ENCODE assay signal across 13 cellular contexts in genomic region chr2:212915121-212915782, GRCh38.
DNase-seq lines count a peak whose midpoint lies in the region; ATAC-seq and TF ChIP-seq lines count a peak whose summit lies in the region.
"Had no signal": no experiment of that assay in that cellular context is flagged by ENCODE, and none has a peak within 500 bp of the region (broad histone marks: within the 10 kb centered on the region; RNA-seq: fewer than 3 reads in every experiment).

No MANE protein-coding gene starts in this region.

- TF ChIP-seq CTCF in PC-3 (conservative IDR thresholded peaks at IDR 0.05; ENCODE audit: low read depth, low read length), result no peak
- no peak for TF ChIP-seq CTCF in neural progenitor cell (IDR thresholded peaks at IDR 0.05)

- no peaks in the 10 kb centered on the region for H3K36me3 ChIP-seq in PC-3 (ENCODE audit: low read depth, low read length)
- no peaks in the 10 kb centered on the region for H3K36me3 ChIP-seq in neural progenitor cell
- H3K36me3 ChIP-seq: transverse colon had no signal

- no peak overlapping the region for H3K4me3 Mint-ChIP-seq in activated T-cell treated with anti-CD3 and anti-CD28 coated beads, Interleukin-2, amount 50 U/mL, for 24 hours
- no peak overlapping the region for H3K4me3 Mint-ChIP-seq in stimulated activated memory B cell treated with anti-CD40 and anti-IgM and Interleukin-4, amounts not matched to agents 10 μg/mL and 1 μg/mL and 100 μg/mL, for 72 hours
- H3K4me3 Mint-ChIP-seq in neural progenitor cell, result no peak overlapping the region

- no peaks in the 10 kb centered on the region for H3K27me3 Mint-ChIP-seq in activated T-cell treated with anti-CD3 and anti-CD28 coated beads, Interleukin-2, amount 50 U/mL, for 24 hours
- H3K27me3 Mint-ChIP-seq in stimulated activated memory B cell treated with anti-CD40 and anti-IgM and Interleukin-4, amounts not matched to agents 10 μg/mL and 1 μg/mL and 100 μg/mL, for 72 hours, result no peaks in the 10 kb centered on the region
- H3K27me3 Mint-ChIP-seq in neural progenitor cell (ENCODE audit: insufficient read depth, low read depth), result no peaks in the 10 kb centered on the region

- H3K4me1 Mint-ChIP-seq in activated T-cell treated with anti-CD3 and anti-CD28 coated beads, Interleukin-2, amount 50 U/mL, for 24 hours (ENCODE audit: low read depth), result peaks cover 30% of the 10 kb centered on the region
- H3K4me1 Mint-ChIP-seq in stimulated activated memory B cell treated with anti-CD40 and anti-IgM and Interleukin-4, amounts not matched to agents 10 μg/mL and 1 μg/mL and 100 μg/mL, for 72 hours, result peaks cover 14% of the 10 kb centered on the region
- peaks cover 11% of the 10 kb centered on the region for H3K4me1 Mint-ChIP-seq in neural progenitor cell

- H3K9me3 ChIP-seq in PC-3 (ENCODE audit: low read length), result no peaks in the 10 kb centered on the region
- no peaks in the 10 kb centered on the region for H3K9me3 ChIP-seq in neural progenitor cell (ENCODE audit: low read depth)
- H3K9me3 ChIP-seq: transverse colon had no signal

- no peaks in the 10 kb centered on the region for H3K9me2 ChIP-seq in PC-3 (replicated peaks; ENCODE audit: low read length)

- H2AFZ ChIP-seq in PC-3 (ENCODE audit: low read length) (peak overlapping the region; percentile 68), neural progenitor cell (replicated peaks) (no peak overlapping the region)

- POLR2A ChIA-PET in PC-3 (lab: Charles Lee; ENCODE audit: unreplicated experiment), result no interaction called here

- H4K20me1 ChIP-seq in PC-3 (ENCODE audit: low read length) (no peaks in the 10 kb centered on the region), neural progenitor cell (ENCODE audit: low read depth) (no peaks in the 10 kb centered on the region)

- intact Hi-C loops in PC-3 (cut with micrococcal nuclease), result no loop called here
- intact Hi-C loops in Right ventricle myocardium inferior (cut with DNase I), result no loop called here

- no peaks in the 10 kb centered on the region for H3K27me3 ChIP-seq in PC-3 (ENCODE audit: low read length)
- H3K27me3 ChIP-seq in neural progenitor cell, result no peaks in the 10 kb centered on the region
- H3K27me3 ChIP-seq: transverse colon had no signal

- peaks cover 73% of the 10 kb centered on the region for H3K4me1 ChIP-seq in PC-3 (ENCODE audit: insufficient read depth, low read length)
- H3K4me1 ChIP-seq in neural progenitor cell, result peaks cover 45% of the 10 kb centered on the region

- H3K79me2 ChIP-seq in PC-3 (ENCODE audit: low read length) (no peaks in the 10 kb centered on the region), neural progenitor cell (ENCODE audit: low read depth) (no peaks in the 10 kb centered on the region)

- H3K4me2 ChIP-seq in PC-3 (ENCODE audit: low read length) (peak overlapping the region; percentile 80), neural progenitor cell (no peak overlapping the region)

- no peaks in the 10 kb centered on the region for H3K36me3 Mint-ChIP-seq in activated T-cell treated with anti-CD3 and anti-CD28 coated beads, Interleukin-2, amount 50 U/mL, for 24 hours (ENCODE audit: low read depth)
- H3K36me3 Mint-ChIP-seq in stimulated activated memory B cell treated with anti-CD40 and anti-IgM and Interleukin-4, amounts not matched to agents 10 μg/mL and 1 μg/mL and 100 μg/mL, for 72 hours, result no peaks in the 10 kb centered on the region
- no peaks in the 10 kb centered on the region for H3K36me3 Mint-ChIP-seq in neural progenitor cell

- H3K27ac ChIP-seq in PC-3 (ENCODE audit: low read length) (peak overlapping the region; percentile 94), neural progenitor cell (no peak overlapping the region)
- H3K27ac ChIP-seq: transverse colon had no signal

- ATAC-seq in HG02840 (IDR thresholded peaks at IDR 0.05; ENCODE audit: low FRiP score, unreplicated experiment) (peak; percentile 77), PC-3 (peak; percentile 7; the same call in 1 of the 2 replicates), Right ventricle myocardium inferior (no peak), GM19324 (IDR thresholded peaks at IDR 0.05; ENCODE audit: low FRiP score, unreplicated experiment) (no peak)
- ATAC-seq in stimulated activated memory B cell treated with anti-CD40 and anti-IgM and Interleukin-4, amounts not matched to agents 10 μg/mL and 1 μg/mL and 100 μg/mL, for 72 hours, result peak; percentile 75

- no peaks in the 10 kb centered on the region for H3K9me3 Mint-ChIP-seq in activated T-cell treated with anti-CD3 and anti-CD28 coated beads, Interleukin-2, amount 50 U/mL, for 24 hours
- H3K9me3 Mint-ChIP-seq in stimulated activated memory B cell treated with anti-CD40 and anti-IgM and Interleukin-4, amounts not matched to agents 10 μg/mL and 1 μg/mL and 100 μg/mL, for 72 hours, result no peaks in the 10 kb centered on the region
- H3K9me3 Mint-ChIP-seq in neural progenitor cell, result no peaks in the 10 kb centered on the region

- H3K27ac Mint-ChIP-seq in activated T-cell treated with anti-CD3 and anti-CD28 coated beads, Interleukin-2, amount 50 U/mL, for 24 hours, result peak overlapping the region; percentile 91
- H3K27ac Mint-ChIP-seq in stimulated activated memory B cell treated with anti-CD40 and anti-IgM and Interleukin-4, amounts not matched to agents 10 μg/mL and 1 μg/mL and 100 μg/mL, for 72 hours, result peak overlapping the region; percentile 45
- H3K27ac Mint-ChIP-seq in neural progenitor cell, result no peak overlapping the region

- H3F3A ChIP-seq in PC-3 (ENCODE audit: low read length, unreplicated experiment) (peaks cover 23% of the 10 kb centered on the region), neural progenitor cell (ENCODE audit: low read depth) (no peaks in the 10 kb centered on the region)

- H3K9ac ChIP-seq in PC-3 (ENCODE audit: low read length) (peak overlapping the region; percentile 80), neural progenitor cell (no peak overlapping the region)

- no peak for DNase-seq in activated T-cell treated with anti-CD3 and anti-CD28 coated beads, Interleukin-2, amount 50 U/mL, for 24 hours
- DNase-seq in activated T-cell treated with anti-CD3 and anti-CD28 coated beads, Interleukin-2, amount 50 U/mL, for 1 hour, result no peak
- peak; percentile 71 for DNase-seq in PC-3
- DNase-seq in Right ventricle myocardium inferior (ENCODE audit: missing footprints), result no peak
- no peak for DNase-seq in neural progenitor cell (ENCODE audit: low spot score)
- DNase-seq: ACHN, anterior cingulate cortex, foreskin fibroblast, NCI-H524 treated with DMSO at 0.1 percent for 48 hours, transverse colon had no signal

- BruUV-seq in PC-3 (replicated peaks; lab: Mats Ljungman, UMichigan), result no TSS peak

- CTCF ChIA-PET in PC-3 (lab: Charles Lee), result no interaction called here

- H3K4me3 ChIP-seq in PC-3 (ENCODE audit: low read length) (peak overlapping the region; percentile 5; the same call in 1 of the 2 replicates), neural progenitor cell (no peak overlapping the region)
- H3K4me3 ChIP-seq: transverse colon had no signal

Comparison
In these comparisons a context has a peak if more than half of its experiments do, and no peak if none do; other contexts are left out.
1. ATAC-seq: peak in HG02840 (single experiment), PC-3 (single experiment) and stimulated activated memory B cell treated with anti-CD40 and anti-IgM and Interleukin-4, amounts not matched to agents 10 μg/mL and 1 μg/mL and 100 μg/mL, for 72 hours (single experiment); none in Right ventricle myocardium inferior (single experiment) and GM19324 (single experiment).